ENCODE assay signal across 1 cellular context in the genomic region with DNA sequence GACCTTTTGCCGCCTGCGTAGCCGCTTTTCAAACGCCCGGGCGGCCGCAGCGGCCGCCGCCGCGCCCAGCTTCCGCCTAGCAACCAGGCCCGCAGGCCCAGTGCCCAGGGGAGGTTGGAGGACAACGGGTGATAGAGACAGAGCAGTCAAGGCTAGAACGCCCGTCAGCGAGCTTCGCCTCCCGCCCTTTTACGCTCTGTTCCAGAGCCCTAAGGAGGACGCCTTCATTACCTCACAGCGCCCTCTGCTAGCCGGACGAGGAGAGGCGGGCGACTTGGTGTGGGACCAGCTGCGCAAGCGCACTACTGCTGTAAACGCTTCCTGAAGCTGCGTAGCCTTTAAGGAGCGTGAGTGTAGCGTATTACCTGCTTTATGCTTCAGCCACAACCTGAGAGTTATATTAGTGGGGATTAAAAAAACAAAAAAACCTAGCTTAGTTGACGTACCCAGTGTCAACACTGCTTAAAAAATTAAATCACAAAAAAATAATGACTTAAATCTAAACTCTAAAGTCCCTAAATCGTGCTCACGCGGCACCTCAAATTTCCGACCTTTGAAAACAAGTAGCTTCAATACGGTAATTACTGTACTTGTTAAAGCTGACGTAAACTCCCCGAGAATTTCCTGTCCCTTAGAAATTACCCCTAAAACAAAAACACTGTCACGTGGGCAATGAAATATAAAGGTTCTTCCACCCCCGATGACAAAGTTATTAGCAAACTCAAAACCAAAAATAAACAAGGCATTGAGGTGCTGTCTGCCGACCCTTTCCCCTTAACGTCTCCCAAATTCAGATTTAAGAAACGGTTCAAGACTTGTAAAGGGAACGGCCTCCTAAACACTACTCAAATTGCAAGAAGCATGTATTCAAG.
TF ChIP-seq lines count a peak whose summit lies in the region.

A gene (minus strand): TSS at position 126 of the 872 bp plus-strand sequence. CDS start 405 bp downstream, outside the sequence.

TF ChIP-seq in HepG2, 621 proteins besides CTCF, POLR2A, EP300 and RAD21 (continued from another document and continues in another):
- TF ChIP-seq, protein P1, sequence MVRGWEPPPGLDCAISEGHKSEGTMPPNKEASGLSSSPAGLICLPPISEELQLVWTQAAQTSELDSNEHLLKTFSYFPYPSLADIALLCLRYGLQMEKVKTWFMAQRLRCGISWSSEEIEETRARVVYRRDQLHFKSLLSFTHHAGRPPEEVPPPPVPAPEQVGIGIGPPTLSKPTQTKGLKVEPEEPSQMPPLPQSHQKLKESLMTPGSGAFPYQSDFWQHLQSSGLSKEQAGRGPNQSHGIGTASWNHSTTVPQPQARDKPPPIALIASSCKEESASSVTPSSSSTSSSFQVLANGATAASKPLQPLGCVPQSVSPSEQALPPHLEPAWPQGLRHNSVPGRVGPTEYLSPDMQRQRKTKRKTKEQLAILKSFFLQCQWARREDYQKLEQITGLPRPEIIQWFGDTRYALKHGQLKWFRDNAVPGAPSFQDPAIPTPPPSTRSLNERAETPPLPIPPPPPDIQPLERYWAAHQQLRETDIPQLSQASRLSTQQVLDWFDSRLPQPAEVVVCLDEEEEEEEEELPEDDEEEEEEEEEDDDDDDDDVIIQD (CRISPR knock-in tag; IDR thresholded peaks at IDR 0.05; ENCODE audit: low read depth): peak; percentile 99
- TF ChIP-seq GTF2F1 (IDR thresholded peaks at IDR 0.05; ENCODE audit: low read length): no peak
- TF ChIP-seq PRMT3 (CRISPR knock-in tag; IDR thresholded peaks at IDR 0.05; ENCODE audit: borderline replicate concordance, low read depth): no peak
- peak; percentile 84 for TF ChIP-seq ZNF274 (CRISPR knock-in tag; IDR thresholded peaks at IDR 0.05)
- TF ChIP-seq SSRP1 (CRISPR knock-in tag; IDR thresholded peaks at IDR 0.05): no peak; the same call in 1 of the 2 replicates
- TF ChIP-seq DMAP1 (CRISPR knock-in tag; IDR thresholded peaks at IDR 0.05): 0 out of 2 replicates have a peak, but pooled peaks have one; percentile 59
- TF ChIP-seq NONO (IDR thresholded peaks at IDR 0.05): no peak
- peak; percentile 85 for TF ChIP-seq NONO (CRISPR knock-in tag; conservative IDR thresholded peaks at IDR 0.05)
- no peak for TF ChIP-seq ZNF879 (CRISPR knock-in tag; IDR thresholded peaks at IDR 0.05)
- TF ChIP-seq ARNT2 (CRISPR knock-in tag; IDR thresholded peaks at IDR 0.05; ENCODE audit: low read depth): no peak
- TF ChIP-seq ATRX (CRISPR knock-in tag; IDR thresholded peaks at IDR 0.05; ENCODE audit: borderline replicate concordance): no peak
- no peak for TF ChIP-seq GATA4 (IDR thresholded peaks at IDR 0.05; ENCODE audit: borderline replicate concordance, low read depth)
- no peak for TF ChIP-seq SETDB1 (CRISPR knock-in tag; IDR thresholded peaks at IDR 0.05; ENCODE audit: borderline replicate concordance)
- TF ChIP-seq EZH2 (conservative IDR thresholded peaks at IDR 0.05; ENCODE audit: low read depth, low read length): no peak
- 0 out of 2 replicates have a peak, but pooled peaks have one; percentile 21 for TF ChIP-seq DNMT1 (CRISPR knock-in tag; IDR thresholded peaks at IDR 0.05)
- TF ChIP-seq MZF1 (CRISPR knock-in tag; IDR thresholded peaks at IDR 0.05; ENCODE audit: borderline replicate concordance): 0 out of 2 replicates have a peak, but pooled peaks have one; percentile 58
- TF ChIP-seq POLR2G (IDR thresholded peaks at IDR 0.05; ENCODE audit: low read depth, low read length): peak; percentile 94
- TF ChIP-seq, protein P2, sequence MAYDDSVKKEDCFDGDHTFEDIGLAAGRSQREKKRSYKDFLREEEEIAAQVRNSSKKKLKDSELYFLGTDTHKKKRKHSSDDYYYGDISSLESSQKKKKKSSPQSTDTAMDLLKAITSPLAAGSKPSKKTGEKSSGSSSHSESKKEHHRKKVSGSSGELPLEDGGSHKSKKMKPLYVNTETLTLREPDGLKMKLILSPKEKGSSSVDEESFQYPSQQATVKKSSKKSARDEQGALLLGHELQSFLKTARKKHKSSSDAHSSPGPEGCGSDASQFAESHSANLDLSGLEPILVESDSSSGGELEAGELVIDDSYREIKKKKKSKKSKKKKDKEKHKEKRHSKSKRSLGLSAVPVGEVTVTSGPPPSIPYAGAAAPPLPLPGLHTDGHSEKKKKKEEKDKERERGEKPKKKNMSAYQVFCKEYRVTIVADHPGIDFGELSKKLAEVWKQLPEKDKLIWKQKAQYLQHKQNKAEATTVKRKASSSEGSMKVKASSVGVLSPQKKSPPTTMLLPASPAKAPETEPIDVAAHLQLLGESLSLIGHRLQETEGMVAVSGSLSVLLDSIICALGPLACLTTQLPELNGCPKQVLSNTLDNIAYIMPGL (CRISPR knock-in tag; IDR thresholded peaks at IDR 0.05; ENCODE audit: borderline replicate concordance in 1 of 2, low read depth in 1 of 2): peak; percentile 97 to 98
- peak; percentile 80; the same call in 1 of the 2 replicates for TF ChIP-seq SMAD3 (CRISPR knock-in tag; IDR thresholded peaks at IDR 0.05)
- peak; percentile 92 for TF ChIP-seq KMT2A (CRISPR knock-in tag; IDR thresholded peaks at IDR 0.05)
- TF ChIP-seq ZNF337 (CRISPR knock-in tag; IDR thresholded peaks at IDR 0.05; ENCODE audit: borderline replicate concordance, low read depth): no peak; the same call in 1 of the 2 replicates
- TF ChIP-seq FOXJ3 (CRISPR knock-in tag; IDR thresholded peaks at IDR 0.05; ENCODE audit: borderline replicate concordance): 0 out of 2 replicates have a peak, but pooled peaks have one; percentile 45
- TF ChIP-seq GPN1 (CRISPR knock-in tag; IDR thresholded peaks at IDR 0.05; ENCODE audit: borderline replicate concordance): no peak
- TF ChIP-seq SNAI1 (CRISPR knock-in tag; IDR thresholded peaks at IDR 0.05; ENCODE audit: borderline replicate concordance): no peak
- TF ChIP-seq, protein P3, sequence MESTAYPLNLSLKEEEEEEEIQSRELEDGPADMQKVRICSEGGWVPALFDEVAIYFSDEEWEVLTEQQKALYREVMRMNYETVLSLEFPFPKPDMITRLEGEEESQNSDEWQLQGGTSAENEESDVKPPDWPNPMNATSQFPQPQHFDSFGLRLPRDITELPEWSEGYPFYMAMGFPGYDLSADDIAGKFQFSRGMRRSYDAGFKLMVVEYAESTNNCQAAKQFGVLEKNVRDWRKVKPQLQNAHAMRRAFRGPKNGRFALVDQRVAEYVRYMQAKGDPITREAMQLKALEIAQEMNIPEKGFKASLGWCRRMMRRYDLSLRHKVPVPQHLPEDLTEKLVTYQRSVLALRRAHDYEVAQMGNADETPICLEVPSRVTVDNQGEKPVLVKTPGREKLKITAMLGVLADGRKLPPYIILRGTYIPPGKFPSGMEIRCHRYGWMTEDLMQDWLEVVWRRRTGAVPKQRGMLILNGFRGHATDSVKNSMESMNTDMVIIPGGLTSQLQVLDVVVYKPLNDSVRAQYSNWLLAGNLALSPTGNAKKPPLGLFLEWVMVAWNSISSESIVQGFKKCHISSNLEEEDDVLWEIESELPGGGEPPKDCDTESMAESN (CRISPR knock-in tag; conservative IDR thresholded peaks at IDR 0.05): peak; percentile 92
- no peak for TF ChIP-seq ZBTB42 (CRISPR knock-in tag; IDR thresholded peaks at IDR 0.05)
- TF ChIP-seq U2AF1 (optimal IDR thresholded peaks at IDR 0.05; ENCODE audit: low read depth, low read length): peak; percentile 82
- TF ChIP-seq, protein P4, sequence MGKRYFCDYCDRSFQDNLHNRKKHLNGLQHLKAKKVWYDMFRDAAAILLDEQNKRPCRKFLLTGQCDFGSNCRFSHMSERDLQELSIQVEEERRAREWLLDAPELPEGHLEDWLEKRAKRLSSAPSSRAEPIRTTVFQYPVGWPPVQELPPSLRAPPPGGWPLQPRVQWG (CRISPR knock-in tag; IDR thresholded peaks at IDR 0.05; ENCODE audit: borderline replicate concordance, low read depth): no peak
- TF ChIP-seq SMARCE1 (IDR thresholded peaks at IDR 0.05; ENCODE audit: borderline replicate concordance): no peak
- TF ChIP-seq PHF21A (CRISPR knock-in tag; IDR thresholded peaks at IDR 0.05): peak; percentile 92
- TF ChIP-seq, protein P5, sequence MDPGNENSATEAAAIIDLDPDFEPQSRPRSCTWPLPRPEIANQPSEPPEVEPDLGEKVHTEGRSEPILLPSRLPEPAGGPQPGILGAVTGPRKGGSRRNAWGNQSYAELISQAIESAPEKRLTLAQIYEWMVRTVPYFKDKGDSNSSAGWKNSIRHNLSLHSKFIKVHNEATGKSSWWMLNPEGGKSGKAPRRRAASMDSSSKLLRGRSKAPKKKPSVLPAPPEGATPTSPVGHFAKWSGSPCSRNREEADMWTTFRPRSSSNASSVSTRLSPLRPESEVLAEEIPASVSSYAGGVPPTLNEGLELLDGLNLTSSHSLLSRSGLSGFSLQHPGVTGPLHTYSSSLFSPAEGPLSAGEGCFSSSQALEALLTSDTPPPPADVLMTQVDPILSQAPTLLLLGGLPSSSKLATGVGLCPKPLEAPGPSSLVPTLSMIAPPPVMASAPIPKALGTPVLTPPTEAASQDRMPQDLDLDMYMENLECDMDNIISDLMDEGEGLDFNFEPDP (CRISPR knock-in tag; conservative IDR thresholded peaks at IDR 0.05): no peak
- TF ChIP-seq DPF2 (CRISPR knock-in tag; IDR thresholded peaks at IDR 0.05; ENCODE audit: borderline replicate concordance, low read depth): no peak
- TF ChIP-seq, protein P6, sequence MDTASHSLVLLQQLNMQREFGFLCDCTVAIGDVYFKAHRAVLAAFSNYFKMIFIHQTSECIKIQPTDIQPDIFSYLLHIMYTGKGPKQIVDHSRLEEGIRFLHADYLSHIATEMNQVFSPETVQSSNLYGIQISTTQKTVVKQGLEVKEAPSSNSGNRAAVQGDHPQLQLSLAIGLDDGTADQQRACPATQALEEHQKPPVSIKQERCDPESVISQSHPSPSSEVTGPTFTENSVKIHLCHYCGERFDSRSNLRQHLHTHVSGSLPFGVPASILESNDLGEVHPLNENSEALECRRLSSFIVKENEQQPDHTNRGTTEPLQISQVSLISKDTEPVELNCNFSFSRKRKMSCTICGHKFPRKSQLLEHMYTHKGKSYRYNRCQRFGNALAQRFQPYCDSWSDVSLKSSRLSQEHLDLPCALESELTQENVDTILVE (CRISPR knock-in tag; IDR thresholded peaks at IDR 0.05): 0 out of 2 replicates have a peak, but pooled peaks have one; percentile 44
- TF ChIP-seq, protein P7, sequence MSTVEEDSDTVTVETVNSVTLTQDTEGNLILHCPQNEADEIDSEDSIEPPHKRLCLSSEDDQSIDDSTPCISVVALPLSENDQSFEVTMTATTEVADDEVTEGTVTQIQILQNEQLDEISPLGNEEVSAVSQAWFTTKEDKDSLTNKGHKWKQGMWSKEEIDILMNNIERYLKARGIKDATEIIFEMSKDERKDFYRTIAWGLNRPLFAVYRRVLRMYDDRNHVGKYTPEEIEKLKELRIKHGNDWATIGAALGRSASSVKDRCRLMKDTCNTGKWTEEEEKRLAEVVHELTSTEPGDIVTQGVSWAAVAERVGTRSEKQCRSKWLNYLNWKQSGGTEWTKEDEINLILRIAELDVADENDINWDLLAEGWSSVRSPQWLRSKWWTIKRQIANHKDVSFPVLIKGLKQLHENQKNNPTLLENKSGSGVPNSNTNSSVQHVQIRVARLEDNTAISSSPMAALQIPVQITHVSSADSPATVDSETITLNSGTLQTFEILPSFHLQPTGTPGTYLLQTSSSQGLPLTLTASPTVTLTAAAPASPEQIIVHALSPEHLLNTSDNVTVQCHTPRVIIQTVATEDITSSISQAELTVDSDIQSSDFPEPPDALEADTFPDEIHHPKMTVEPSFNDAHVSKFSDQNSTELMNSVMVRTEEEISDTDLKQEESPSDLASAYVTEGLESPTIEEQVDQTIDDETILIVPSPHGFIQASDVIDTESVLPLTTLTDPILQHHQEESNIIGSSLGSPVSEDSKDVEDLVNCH (CRISPR knock-in tag; IDR thresholded peaks at IDR 0.05): no peak
- peak; percentile 45; the same call in 1 of the 2 replicates for TF ChIP-seq HCFC1 (IDR thresholded peaks at IDR 0.05; ENCODE audit: low read depth, low read length)
- TF ChIP-seq, protein P8, sequence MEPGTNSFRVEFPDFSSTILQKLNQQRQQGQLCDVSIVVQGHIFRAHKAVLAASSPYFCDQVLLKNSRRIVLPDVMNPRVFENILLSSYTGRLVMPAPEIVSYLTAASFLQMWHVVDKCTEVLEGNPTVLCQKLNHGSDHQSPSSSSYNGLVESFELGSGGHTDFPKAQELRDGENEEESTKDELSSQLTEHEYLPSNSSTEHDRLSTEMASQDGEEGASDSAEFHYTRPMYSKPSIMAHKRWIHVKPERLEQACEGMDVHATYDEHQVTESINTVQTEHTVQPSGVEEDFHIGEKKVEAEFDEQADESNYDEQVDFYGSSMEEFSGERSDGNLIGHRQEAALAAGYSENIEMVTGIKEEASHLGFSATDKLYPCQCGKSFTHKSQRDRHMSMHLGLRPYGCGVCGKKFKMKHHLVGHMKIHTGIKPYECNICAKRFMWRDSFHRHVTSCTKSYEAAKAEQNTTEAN (CRISPR knock-in tag; conservative IDR thresholded peaks at IDR 0.05): peak; percentile 68; the same call in 1 of the 2 replicates
- TF ChIP-seq ZNF619 (CRISPR knock-in tag; IDR thresholded peaks at IDR 0.05): peak; percentile 78; the same call in 1 of the 2 replicates
- TF ChIP-seq, protein P9, sequence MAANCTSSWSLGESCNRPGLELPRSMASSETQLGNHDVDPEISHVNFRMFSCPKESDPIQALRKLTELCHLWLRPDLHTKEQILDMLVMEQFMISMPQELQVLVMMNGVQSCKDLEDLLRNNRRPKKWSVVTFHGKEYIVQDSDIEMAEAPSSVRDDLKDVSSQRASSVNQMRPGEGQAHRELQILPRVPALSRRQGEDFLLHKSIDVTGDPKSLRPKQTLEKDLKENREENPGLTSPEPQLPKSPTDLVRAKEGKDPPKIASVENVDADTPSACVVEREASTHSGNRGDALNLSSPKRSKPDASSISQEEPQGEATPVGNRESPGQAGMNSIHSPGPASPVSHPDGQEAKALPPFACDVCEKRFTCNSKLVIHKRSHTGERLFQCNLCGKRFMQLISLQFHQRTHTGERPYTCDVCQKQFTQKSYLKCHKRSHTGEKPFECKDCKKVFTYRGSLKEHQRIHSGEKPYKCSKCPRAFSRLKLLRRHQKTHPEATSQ (CRISPR knock-in tag; IDR thresholded peaks at IDR 0.05; ENCODE audit: borderline replicate concordance): peak; percentile 99; the same call in 1 of the 2 replicates
- no peak; the same call in 1 of the 2 replicates for TF ChIP-seq ZNF317 (CRISPR knock-in tag; IDR thresholded peaks at IDR 0.05)
- TF ChIP-seq, protein P10, sequence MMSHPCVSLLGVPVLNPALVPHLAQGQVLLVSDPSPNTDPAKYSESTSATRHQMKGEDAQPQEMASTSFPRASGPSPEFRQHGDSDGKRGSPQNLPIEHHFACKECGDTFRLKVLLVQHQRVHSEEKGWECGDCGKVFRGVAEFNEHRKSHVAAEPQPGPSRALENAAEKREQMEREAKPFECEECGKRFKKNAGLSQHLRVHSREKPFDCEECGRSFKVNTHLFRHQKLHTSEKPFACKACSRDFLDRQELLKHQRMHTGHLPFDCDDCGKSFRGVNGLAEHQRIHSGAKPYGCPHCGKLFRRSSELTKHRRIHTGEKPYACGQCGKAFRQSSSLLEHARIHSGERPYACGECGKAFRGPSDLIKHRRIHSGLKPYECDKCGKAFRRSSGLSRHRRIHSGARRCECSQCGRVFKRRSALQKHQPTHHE (CRISPR knock-in tag; IDR thresholded peaks at IDR 0.05; ENCODE audit: borderline replicate concordance): no peak; the same call in 1 of the 2 replicates
- TF ChIP-seq TGIF2 (CRISPR knock-in tag; IDR thresholded peaks at IDR 0.05): no peak
- no peak for TF ChIP-seq EHMT2 (IDR thresholded peaks at IDR 0.05; ENCODE audit: borderline replicate concordance, low read depth, low read length)
- no peak for TF ChIP-seq ARNT (IDR thresholded peaks at IDR 0.05)
